2 cellular contexts compared by ENCODE assay signal in genomic region chr9:122056484-122056883, GRCh38.
TF ChIP-seq lines count a peak whose summit lies in the region.

No MANE protein-coding gene starts in this region.

TF ChIP-seq in GM23338, 12 proteins besides CTCF, POLR2A, EP300 and RAD21:
- TF ChIP-seq CREB1 (CRISPR knock-in tag; IDR thresholded peaks at IDR 0.05; ENCODE audit: low read depth): no peak
- peak; percentile 84 for TF ChIP-seq REST (IDR thresholded peaks at IDR 0.05; ENCODE audit: unreplicated experiment)

TF ChIP-seq in liver, 16 proteins besides CTCF, POLR2A, EP300 and RAD21:
- TF ChIP-seq REST (IDR thresholded peaks at IDR 0.05): peak; percentile 97
- TF ChIP-seq SP1 (IDR thresholded peaks at IDR 0.05): no peak
